Comparison of ENCODE assay signal across 29 cellular contexts in genomic region chr3:155262295-155262694, GRCh38. TPM values are rescaled to one million over a fixed set of nuclear protein-coding genes. Genes with fewer than 3 reads are reported as not detected.
"Had no signal": no experiment of that assay in that cellular context is flagged by ENCODE, and none has a peak within 500 bp of the region (broad histone marks: within the 10 kb centered on the region; RNA-seq: fewer than 3 reads in every experiment).

No MANE protein-coding gene starts in this region.

- H3K27ac Mint-ChIP-seq: activated CD4-positive, alpha-beta memory T cell treated with anti-CD3 and anti-CD28 coated beads for 36 hours; activated naive CD8-positive, alpha-beta T cell treated with anti-CD3 and anti-CD28 coated beads, Interleukin-2, amount 10 ng/mL, durations not matched to agents 7 days and 5 days; T-helper 1 cell treated with Interleukin-12 subunit alpha and Interleukin-12 subunit beta and Interleukin-4 antibody, amounts not matched to agents 30 μg/mL and 1 μg/mL, for 36 hours had no signal

- ATAC-seq: activated T-cell treated with anti-CD3 and anti-CD28 coated beads, Interleukin-2, amount 50 U/mL, for 4 hours; Panc1 had no signal

- H3K4me1 ChIP-seq: adrenal gland had no signal

- DNase-seq: activated CD4-positive, alpha-beta memory T cell treated with anti-CD3 and anti-CD28 coated beads for 36 hours; activated CD4-positive, alpha-beta T cell treated with anti-CD3 and anti-CD28 coated beads for 48 hours; activated CD4-positive, CD25-positive, alpha-beta regulatory T cell treated with anti-CD3 and anti-CD28 coated beads, Interleukin-2, amount 50 U/mL, for 72 hours; activated CD8-positive, alpha-beta memory T cell treated with anti-CD3 and anti-CD28 coated beads for 24 hours; activated effector memory CD4-positive, alpha-beta T cell treated with anti-CD3 and anti-CD28 coated beads, Interleukin-2, amount 50 U/mL, for 16 hours; activated naive CD4-positive, alpha-beta T cell treated with anti-CD3 and anti-CD28 coated beads, Interleukin-2, amount 50 U/mL, for 16 hours; activated naive CD8-positive, alpha-beta T cell treated with anti-CD3 and anti-CD28 coated beads, Interleukin-2, amount 10 ng/mL, durations not matched to agents 7 days and 5 days; activated T-cell treated with anti-CD3 and anti-CD28 coated beads, Interleukin-2, amount 50 U/mL, for 4 hours; adrenal gland; anterior cingulate cortex; central memory CD4-positive, alpha-beta T cell; MG63; MV-4-11; NCI-H1105 treated with DMSO at 0.1 percent for 48 hours; NCI-H1436 treated with DMSO at 0.1 percent for 48 hours; NCI-H187; NCI-H2081; NCI-H2171; NCI-H345; NCI-H510A; NCI-H69; NK-92 treated with Interleukin-12 subunit alpha and Interleukin-12 subunit beta, amount 100 ng/mL, for 24 hours; OCI-M1; RPMI8226; SHP77 treated with DMSO at 0.1 percent for 48 hours had no signal

- H3K36me3 Mint-ChIP-seq: activated CD4-positive, alpha-beta memory T cell treated with anti-CD3 and anti-CD28 coated beads for 36 hours; activated naive CD8-positive, alpha-beta T cell treated with anti-CD3 and anti-CD28 coated beads, Interleukin-2, amount 10 ng/mL, durations not matched to agents 7 days and 5 days had no signal

- H3K27me3 Mint-ChIP-seq: activated CD4-positive, alpha-beta memory T cell treated with anti-CD3 and anti-CD28 coated beads for 36 hours had no signal

- H3K9me3 Mint-ChIP-seq: activated CD4-positive, alpha-beta memory T cell treated with anti-CD3 and anti-CD28 coated beads for 36 hours; activated naive CD8-positive, alpha-beta T cell treated with anti-CD3 and anti-CD28 coated beads, Interleukin-2, amount 10 ng/mL, durations not matched to agents 7 days and 5 days; activated T-cell treated with anti-CD3 and anti-CD28 coated beads, Interleukin-2, amount 50 U/mL, for 4 hours; T-helper 1 cell treated with Interleukin-12 subunit alpha and Interleukin-12 subunit beta and Interleukin-4 antibody, amounts not matched to agents 30 μg/mL and 1 μg/mL, for 36 hours had no signal

- H3K4me1 Mint-ChIP-seq: activated naive CD8-positive, alpha-beta T cell treated with anti-CD3 and anti-CD28 coated beads, Interleukin-2, amount 10 ng/mL, durations not matched to agents 7 days and 5 days had no signal

- H3K4me3 Mint-ChIP-seq: activated CD4-positive, alpha-beta memory T cell treated with anti-CD3 and anti-CD28 coated beads for 36 hours; activated naive CD8-positive, alpha-beta T cell treated with anti-CD3 and anti-CD28 coated beads, Interleukin-2, amount 10 ng/mL, durations not matched to agents 7 days and 5 days; activated T-cell treated with anti-CD3 and anti-CD28 coated beads, Interleukin-2, amount 50 U/mL, for 4 hours; T-helper 1 cell treated with Interleukin-12 subunit alpha and Interleukin-12 subunit beta and Interleukin-4 antibody, amounts not matched to agents 30 μg/mL and 1 μg/mL, for 36 hours had no signal

- H3K4me3 ChIP-seq: adrenal gland, MG63 had no signal

- H3K27ac ChIP-seq: adrenal gland had no signal

- H3K27me3 ChIP-seq: adrenal gland, MG63 had no signal

- H3K9me3 ChIP-seq: adrenal gland, MG63 had no signal

- H3K36me3 ChIP-seq: adrenal gland, MG63 had no signal

RNA-seq across cellular contexts. Expression of gene STRIT1, which starts 31.2 kb away (rescaled TPM):
- total RNA-seq: activated CD4-positive, alpha-beta memory T cell treated with anti-CD3 and anti-CD28 coated beads for 36 hours; activated naive CD8-positive, alpha-beta T cell treated with anti-CD3 and anti-CD28 coated beads, Interleukin-2, amount 10 ng/mL, durations not matched to agents 7 days and 5 days; activated T-cell treated with anti-CD3 and anti-CD28 coated beads, Interleukin-2, amount 50 U/mL, for 4 hours; chondrocyte; SK-MEL-5 had no signal
